Comparison of ENCODE assay signal across 1 cellular context in genomic region chr1:65277605-65278343, GRCh38.
TF ChIP-seq lines count a peak whose summit lies in the region.

No MANE protein-coding gene starts in this region.

TF ChIP-seq in WTC11, 78 proteins besides CTCF, POLR2A, EP300 and RAD21 (continued from another document):
- TF ChIP-seq, protein P1, sequence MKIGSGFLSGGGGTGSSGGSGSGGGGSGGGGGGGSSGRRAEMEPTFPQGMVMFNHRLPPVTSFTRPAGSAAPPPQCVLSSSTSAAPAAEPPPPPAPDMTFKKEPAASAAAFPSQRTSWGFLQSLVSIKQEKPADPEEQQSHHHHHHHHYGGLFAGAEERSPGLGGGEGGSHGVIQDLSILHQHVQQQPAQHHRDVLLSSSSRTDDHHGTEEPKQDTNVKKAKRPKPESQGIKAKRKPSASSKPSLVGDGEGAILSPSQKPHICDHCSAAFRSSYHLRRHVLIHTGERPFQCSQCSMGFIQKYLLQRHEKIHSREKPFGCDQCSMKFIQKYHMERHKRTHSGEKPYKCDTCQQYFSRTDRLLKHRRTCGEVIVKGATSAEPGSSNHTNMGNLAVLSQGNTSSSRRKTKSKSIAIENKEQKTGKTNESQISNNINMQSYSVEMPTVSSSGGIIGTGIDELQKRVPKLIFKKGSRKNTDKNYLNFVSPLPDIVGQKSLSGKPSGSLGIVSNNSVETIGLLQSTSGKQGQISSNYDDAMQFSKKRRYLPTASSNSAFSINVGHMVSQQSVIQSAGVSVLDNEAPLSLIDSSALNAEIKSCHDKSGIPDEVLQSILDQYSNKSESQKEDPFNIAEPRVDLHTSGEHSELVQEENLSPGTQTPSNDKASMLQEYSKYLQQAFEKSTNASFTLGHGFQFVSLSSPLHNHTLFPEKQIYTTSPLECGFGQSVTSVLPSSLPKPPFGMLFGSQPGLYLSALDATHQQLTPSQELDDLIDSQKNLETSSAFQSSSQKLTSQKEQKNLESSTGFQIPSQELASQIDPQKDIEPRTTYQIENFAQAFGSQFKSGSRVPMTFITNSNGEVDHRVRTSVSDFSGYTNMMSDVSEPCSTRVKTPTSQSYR (CRISPR knock-in tag; IDR thresholded peaks at IDR 0.05) = no peak
- TF ChIP-seq ZNF671 (CRISPR knock-in tag; IDR thresholded peaks at IDR 0.05) (no peak), NR1H2 (CRISPR knock-in tag; IDR thresholded peaks at IDR 0.05) (no peak), NFYB (CRISPR knock-in tag; conservative IDR thresholded peaks at IDR 0.05; ENCODE audit: low read depth) (no peak), MYBL2 (CRISPR knock-in tag; IDR thresholded peaks at IDR 0.05) (no peak), ZNF416 (CRISPR knock-in tag; IDR thresholded peaks at IDR 0.05) (no peak), USF1 (CRISPR knock-in tag; IDR thresholded peaks at IDR 0.05) (no peak), ELF4 (CRISPR knock-in tag; IDR thresholded peaks at IDR 0.05; ENCODE audit: low read depth) (no peak), GTF2I (CRISPR knock-in tag; conservative IDR thresholded peaks at IDR 0.05) (no peak), SOX15 (CRISPR knock-in tag; IDR thresholded peaks at IDR 0.05) (no peak), FOXP1 (CRISPR knock-in tag; IDR thresholded peaks at IDR 0.05; ENCODE audit: borderline replicate concordance) (no peak)
TF ChIP-seq in WTC11: peak in this region for 0.
